1 cellular context compared by ENCODE assay signal in genomic region chr11:73321342-73322110, GRCh38.
TF ChIP-seq lines count a peak whose summit lies in the region.

No MANE protein-coding gene starts in this region.

TF ChIP-seq in HepG2, 621 proteins besides CTCF, POLR2A, EP300 and RAD21 (continued from another document and continues in another):
- TF ChIP-seq ZNF609 (CRISPR knock-in tag; IDR thresholded peaks at IDR 0.05; ENCODE audit: borderline replicate concordance) (0 out of 2 replicates have a peak, but pooled peaks have one; percentile 26), ZFP41 (CRISPR knock-in tag; IDR thresholded peaks at IDR 0.05; ENCODE audit: borderline replicate concordance) (no peak), ELF1 (CRISPR knock-in tag; IDR thresholded peaks at IDR 0.05) (0 out of 2 replicates have a peak, but pooled peaks have one; percentile 14), MIER2 (CRISPR knock-in tag; IDR thresholded peaks at IDR 0.05) (no peak), ZNF605 (CRISPR knock-in tag; IDR thresholded peaks at IDR 0.05) (no peak), FOXP4 (CRISPR knock-in tag; IDR thresholded peaks at IDR 0.05) (peak; percentile 28; the same call in 1 of the 2 replicates), ZMYM3 (CRISPR knock-in tag; IDR thresholded peaks at IDR 0.05) (0 out of 2 replicates have a peak, but pooled peaks have one; percentile 15), SNAPC2 (CRISPR knock-in tag; IDR thresholded peaks at IDR 0.05) (no peak), GABPA (IDR thresholded peaks at IDR 0.05; ENCODE audit: low read depth, low read length) (no peak), GABPA (CRISPR knock-in tag; IDR thresholded peaks at IDR 0.05; ENCODE audit: low read depth) (peak; percentile 35; the same call in 1 of the 2 replicates), KDM6A (CRISPR knock-in tag; IDR thresholded peaks at IDR 0.05; ENCODE audit: low read depth) (no peak), FOXP1 (IDR thresholded peaks at IDR 0.05) (no peak), FOXP1 (CRISPR knock-in tag; IDR thresholded peaks at IDR 0.05) (no peak), ZNF891 (CRISPR knock-in tag; IDR thresholded peaks at IDR 0.05) (no peak), KAT2B (IDR thresholded peaks at IDR 0.05; ENCODE audit: borderline replicate concordance, low read depth, low read length) (no peak), ZNF382 (CRISPR knock-in tag; IDR thresholded peaks at IDR 0.05; ENCODE audit: borderline replicate concordance) (no peak), TBX2 (CRISPR knock-in tag; IDR thresholded peaks at IDR 0.05; ENCODE audit: borderline replicate concordance) (0 out of 2 replicates have a peak, but pooled peaks have one; percentile 33), TGIF2 (CRISPR knock-in tag; IDR thresholded peaks at IDR 0.05) (no peak), DNMT1 (CRISPR knock-in tag; IDR thresholded peaks at IDR 0.05) (no peak), GRHL1 (CRISPR knock-in tag; conservative IDR thresholded peaks at IDR 0.05) (no peak), ATF4 (CRISPR knock-in tag; IDR thresholded peaks at IDR 0.05) (no peak), FOXO1 (CRISPR knock-in tag; IDR thresholded peaks at IDR 0.05) (peak; percentile 12; the same call in 1 of the 2 replicates), MEIS2 (CRISPR knock-in tag; IDR thresholded peaks at IDR 0.05) (no peak), HIVEP1 (CRISPR knock-in tag; IDR thresholded peaks at IDR 0.05) (no peak), ARID4A (CRISPR knock-in tag; IDR thresholded peaks at IDR 0.05; ENCODE audit: borderline replicate concordance) (no peak), KIAA2018 (CRISPR knock-in tag; IDR thresholded peaks at IDR 0.05; ENCODE audit: borderline replicate concordance) (no peak), CBX5 (CRISPR knock-in tag; IDR thresholded peaks at IDR 0.05; ENCODE audit: borderline replicate concordance) (no peak), MXD1 (CRISPR knock-in tag; IDR thresholded peaks at IDR 0.05) (no peak), ZNF362 (CRISPR knock-in tag; IDR thresholded peaks at IDR 0.05; ENCODE audit: borderline replicate concordance) (no peak)
